In the genomic region with DNA sequence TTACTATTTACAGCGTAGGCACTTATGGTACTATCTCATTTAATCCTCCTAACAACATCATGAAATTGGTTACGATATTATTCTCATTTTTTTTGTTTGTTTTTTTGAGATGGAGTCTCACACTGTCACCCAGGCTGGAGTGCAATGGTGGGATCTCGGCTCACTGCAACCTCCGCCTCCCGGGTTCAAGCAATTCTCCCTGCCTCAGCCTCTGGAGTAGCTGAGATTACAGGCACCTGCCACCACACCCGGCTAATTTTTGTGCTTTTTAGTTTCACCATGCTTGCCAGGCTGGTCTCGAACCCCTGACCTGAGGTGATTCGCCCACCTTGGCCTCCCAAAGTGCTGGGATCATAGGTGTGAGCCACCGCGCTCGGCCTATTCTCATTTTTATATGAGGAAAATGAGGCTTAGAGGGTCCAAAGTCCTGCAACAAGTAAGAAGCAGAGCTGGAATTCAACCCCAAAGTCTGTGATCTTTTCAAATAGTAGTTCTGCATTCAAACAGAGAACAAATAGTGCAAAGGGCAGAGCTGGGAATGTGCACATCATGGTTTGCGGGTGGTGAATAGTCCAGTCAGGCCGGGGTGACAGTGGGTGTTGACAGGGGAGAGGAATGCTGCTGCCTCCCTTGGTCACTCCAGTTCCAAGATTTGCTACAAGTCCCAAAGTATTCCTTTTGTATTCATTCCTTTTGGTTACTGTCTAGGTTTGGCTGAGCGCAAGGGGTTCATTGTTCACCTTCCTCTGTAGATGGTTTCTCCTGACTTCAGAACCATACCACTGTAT, we compare ENCODE assay signal across 16 cellular contexts. TPM values are rescaled to one million over a fixed set of nuclear protein-coding genes. Genes with fewer than 3 reads are reported as not detected.
DNase-seq lines count a peak whose midpoint lies in the region; ATAC-seq and TF ChIP-seq lines count a peak whose summit lies in the region.
"Had no signal": no experiment of that assay in that cellular context is flagged by ENCODE, and none has a peak within 500 bp of the region (broad histone marks: within the 10 kb centered on the region; RNA-seq: fewer than 3 reads in every experiment).

No MANE protein-coding gene starts in this region.

- H3K27ac ChIP-seq in transverse colon = peak overlapping the region; percentile 65 to 80 (median 77)

- peaks cover 4% of the 10 kb centered on the region for H3K36me3 Mint-ChIP-seq in activated CD4-positive, alpha-beta T cell treated with anti-CD3 and anti-CD28 coated beads for 36 hours (ENCODE audit: low read depth)
- H3K36me3 Mint-ChIP-seq: activated CD8-positive, alpha-beta memory T cell treated with anti-CD3 and anti-CD28 coated beads, Interleukin-2, amount 10 ng/mL, durations not matched to agents 7 days and 5 days had no signal

- CTCF ChIA-PET in activated CD4-positive, alpha-beta T cell treated with anti-CD3 and anti-CD28 coated beads for 36 hours (lab: Charles Lee) = interaction anchor here (0.6 to 4.4 kb wide), 5 partner anchors 12 to 144 kb away, joined by 3 to 17 read pairs (median 4); partner anchors contain the start of genes C1orf56 and TNFAIP8L2

- intact Hi-C loops in transverse colon (cut with DNase I; ENCODE audit: low total_unique reads) = no loop called here
- intact Hi-C loops in activated CD4-positive, alpha-beta T cell treated with anti-CD3 and anti-CD28 coated beads for 36 hours (cut with DNase I, micrococcal nuclease) = no loop called here

- no peak for TF ChIP-seq EP300 in transverse colon (IDR thresholded peaks at IDR 0.05; ENCODE audit: low read depth)

- H3K4me1 ChIP-seq in transverse colon = peaks cover 20 to 68% (median 37%) of the 10 kb centered on the region in 4 donors

- in situ Hi-C loops in transverse colon (cut with MboI; ENCODE audit: low pct_ligation_motif_present in 1 of 4, low pct_unique_long_range_greater_than_20kb in 1 of 4, low sequenced_read_pairs in 3 of 4) = loop anchor here in 1 of 4 donors (10.0 kb wide), 1 partner anchor 142 kb away; the partner anchor contains the start of gene TNFAIP8L2

- TF ChIP-seq CTCF in fibroblast of pulmonary artery (IDR thresholded peaks at IDR 0.05; ENCODE audit: low read length, missing control alignments) = no peak
- TF ChIP-seq CTCF in transverse colon (IDR thresholded peaks at IDR 0.05) = no peak

- no peak overlapping the region for H3K27ac Mint-ChIP-seq in activated CD4-positive, alpha-beta T cell treated with anti-CD3 and anti-CD28 coated beads for 36 hours
- H3K27ac Mint-ChIP-seq: activated CD8-positive, alpha-beta memory T cell treated with anti-CD3 and anti-CD28 coated beads, Interleukin-2, amount 10 ng/mL, durations not matched to agents 7 days and 5 days; activated naive CD4-positive, alpha-beta T cell treated with anti-CD3 and anti-CD28 coated beads, Interleukin-2, amount 50 U/mL, for 72 hours had no signal

- H3K4me3 ChIP-seq in fibroblast of pulmonary artery (replicated peaks; ENCODE audit: low read depth, low read length) (no peak overlapping the region), transverse colon (no peak overlapping the region)
- H3K4me3 ChIP-seq: gastrocnemius medialis, psoas muscle had no signal

- peaks cover 30% of the 10 kb centered on the region for H3K4me1 Mint-ChIP-seq in activated CD4-positive, alpha-beta T cell treated with anti-CD3 and anti-CD28 coated beads for 36 hours

- no peaks in the 10 kb centered on the region for H3K36me3 ChIP-seq in transverse colon

- ATAC-seq in activated CD4-positive, alpha-beta T cell treated with anti-CD3 and anti-CD28 coated beads for 36 hours = no peak
- ATAC-seq: activated CD8-positive, alpha-beta memory T cell treated with anti-CD3 and anti-CD28 coated beads, Interleukin-2, amount 10 ng/mL, durations not matched to agents 7 days and 5 days; activated naive CD4-positive, alpha-beta T cell treated with anti-CD3 and anti-CD28 coated beads, Interleukin-2, amount 50 U/mL, for 72 hours; gastrocnemius medialis; psoas muscle had no signal

- no peaks in the 10 kb centered on the region for H3K27me3 Mint-ChIP-seq in activated CD4-positive, alpha-beta T cell treated with anti-CD3 and anti-CD28 coated beads for 36 hours
- H3K27me3 Mint-ChIP-seq: activated CD8-positive, alpha-beta memory T cell treated with anti-CD3 and anti-CD28 coated beads, Interleukin-2, amount 10 ng/mL, durations not matched to agents 7 days and 5 days had no signal

- DNase-seq in SW480 (ENCODE audit: low spot score) (peak; percentile 29), fibroblast of pulmonary artery (ENCODE audit: low read depth) (peak; percentile 56), mucosa of gallbladder (ENCODE audit: low spot score) (peak; percentile 54), transverse colon (peak; percentile 59), NCI-H1694 treated with DMSO at 0.1 percent for 48 hours (lab: John Stamatoyannopoulos, UW) (no peak), NOMO-1 (lab: John Stamatoyannopoulos, UW; ENCODE audit: unreplicated experiment in 2 of 2) (no peak)
- DNase-seq in activated CD4-positive, alpha-beta T cell treated with anti-CD3 and anti-CD28 coated beads for 36 hours = no peak
- DNase-seq: activated CD8-positive, alpha-beta memory T cell treated with anti-CD3 and anti-CD28 coated beads, Interleukin-2, amount 10 ng/mL, durations not matched to agents 7 days and 5 days; effector CD4-positive, alpha-beta T cell; gastrocnemius medialis; NCI-H146; psoas muscle; SHP77; stimulated activated CD4-positive, alpha-beta T cell treated with anti-CD3 and anti-CD28 coated beads, Interleukin-4, amount 100 ng/mL, for 4 hours; stimulated activated naive CD4-positive, alpha-beta T cell treated with Interleukin-2 at 50 U/mL for 16 hours had no signal

- no peaks in the 10 kb centered on the region for H3K9me3 Mint-ChIP-seq in activated CD4-positive, alpha-beta T cell treated with anti-CD3 and anti-CD28 coated beads for 36 hours (ENCODE audit: low read depth)
- H3K9me3 Mint-ChIP-seq: activated naive CD4-positive, alpha-beta T cell treated with anti-CD3 and anti-CD28 coated beads, Interleukin-2, amount 50 U/mL, for 72 hours had no signal

- no peak overlapping the region for H3K4me3 Mint-ChIP-seq in activated CD4-positive, alpha-beta T cell treated with anti-CD3 and anti-CD28 coated beads for 36 hours
- H3K4me3 Mint-ChIP-seq: activated CD8-positive, alpha-beta memory T cell treated with anti-CD3 and anti-CD28 coated beads, Interleukin-2, amount 10 ng/mL, durations not matched to agents 7 days and 5 days had no signal

- 64 to 90% methylated on average over 6 to 14 of the region's 14 CpGs for WGBS in transverse colon (ENCODE audit: low coverage in 1 of 2), 2 donors

- H3K9me3 ChIP-seq in transverse colon = no peaks in the 10 kb centered on the region
- H3K9me3 ChIP-seq: gastrocnemius medialis, psoas muscle had no signal

- POLR2A ChIA-PET in activated CD4-positive, alpha-beta T cell treated with anti-CD3 and anti-CD28 coated beads for 36 hours (lab: Charles Lee) = no interaction called here

- H3K27me3 ChIP-seq in transverse colon = no peaks in the 10 kb centered on the region
- H3K27me3 ChIP-seq: gastrocnemius medialis had no signal

- TF ChIP-seq POLR2A in transverse colon (IDR thresholded peaks at IDR 0.05) = no peak

RNA-seq across cellular contexts. Expression of gene PRUNE1, which starts 4.6 kb away (rescaled TPM):
- total RNA-seq in mucosa of gallbladder = 21.6 TPM
- total RNA-seq in transverse colon = 10 to 100 TPM in 3 of 4 donors, 1 to 10 TPM in 1; 9.0 to 80.4 (median 26.8) TPM
- total RNA-seq in activated CD4-positive, alpha-beta T cell treated with anti-CD3 and anti-CD28 coated beads for 36 hours = 10 to 100 TPM; 13.6 to 18.6 TPM

RNA-seq across cellular contexts. Expression of gene MINDY1, which starts 6.2 kb away (rescaled TPM):
- 60.1 TPM for total RNA-seq in mucosa of gallbladder
- total RNA-seq in transverse colon = 10 to 100 TPM; 27.7 to 66.2 (median 54.8) TPM
- 10 to 100 TPM; 16.2 to 20.3 TPM for total RNA-seq in activated CD4-positive, alpha-beta T cell treated with anti-CD3 and anti-CD28 coated beads for 36 hours

RNA-seq across cellular contexts. Expression of gene BNIPL, which starts 23.5 kb away (rescaled TPM):
- 0.66 TPM for total RNA-seq in mucosa of gallbladder
- total RNA-seq in transverse colon = 1 to 10 TPM in 2 of 4 donors, under 1 TPM in 1, not detected in 1; 0.68 to 10.0 (median 2.5) TPM
- total RNA-seq in activated CD4-positive, alpha-beta T cell treated with anti-CD3 and anti-CD28 coated beads for 36 hours = 1 to 10 TPM in 1 of 2 experiments, under 1 TPM in 1; 0.98 to 1.6 TPM

RNA-seq across cellular contexts. Expression of gene ANXA9, which starts 30.8 kb away (rescaled TPM):
- total RNA-seq in mucosa of gallbladder (25.1 TPM), transverse colon (under 1 TPM in 1 of 4 donors, not detected in 3; 0.32 TPM)
- under 1 TPM; 0.27 to 0.28 TPM for total RNA-seq in activated CD4-positive, alpha-beta T cell treated with anti-CD3 and anti-CD28 coated beads for 36 hours
- total RNA-seq: activated naive CD4-positive, alpha-beta T cell treated with anti-CD3 and anti-CD28 coated beads, Interleukin-2, amount 50 U/mL, for 72 hours; gastrocnemius medialis; psoas muscle had no signal

RNA-seq across cellular contexts. Expression of gene C1orf56, which starts 34.7 kb away (rescaled TPM):
- total RNA-seq in mucosa of gallbladder (12.5 TPM), transverse colon (1 to 10 TPM; 1.5 to 3.7 (median 2.8) TPM)
- 1 to 10 TPM; 1.3 to 1.5 TPM for total RNA-seq in activated CD4-positive, alpha-beta T cell treated with anti-CD3 and anti-CD28 coated beads for 36 hours

Comparison
In these comparisons a context has a peak if more than half of its experiments do, and no peak if none do; other contexts are left out.
1. DNase-seq: peak in SW480 (single experiment), fibroblast of pulmonary artery (single experiment), mucosa of gallbladder (single experiment) and transverse colon (single experiment); none in activated CD4-positive, alpha-beta T cell treated with anti-CD3 and anti-CD28 coated beads for 36 hours (single experiment), NCI-H1694 treated with DMSO at 0.1 percent for 48 hours (single experiment) and NOMO-1 (0 of 2).